ENCODE assay signal across 19 cellular contexts in the genomic region with DNA sequence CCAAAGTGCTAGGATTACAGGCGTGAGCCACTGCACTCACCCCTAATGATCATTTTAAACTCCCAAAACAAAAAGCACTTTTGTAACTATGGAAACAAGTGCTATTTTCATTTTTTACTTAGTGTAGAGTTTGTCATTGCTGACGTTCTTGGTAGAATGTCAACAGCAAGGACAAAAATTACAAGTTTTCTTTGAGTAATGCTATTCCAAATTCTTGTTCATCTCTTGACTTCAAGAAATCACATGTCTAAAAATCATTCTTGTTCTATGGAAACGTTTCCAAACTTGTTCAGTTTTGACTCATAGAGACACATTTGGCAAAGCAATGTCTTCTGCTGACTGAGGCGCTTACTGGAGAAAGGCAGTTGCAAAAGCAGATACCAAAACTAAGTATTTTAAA.
DNase-seq lines count a peak whose midpoint lies in the region; ATAC-seq and TF ChIP-seq lines count a peak whose summit lies in the region.
"Had no signal": no experiment of that assay in that cellular context is flagged by ENCODE, and none has a peak within 500 bp of the region (broad histone marks: within the 10 kb centered on the region; RNA-seq: fewer than 3 reads in every experiment).

No MANE protein-coding gene starts in this region.

- TF ChIP-seq POLR2A in transverse colon (IDR thresholded peaks at IDR 0.05): no peak

- H3K27me3 ChIP-seq in neutrophil: no peaks in the 10 kb centered on the region
- H3K27me3 ChIP-seq in transverse colon: no peaks in the 10 kb centered on the region
- H3K27me3 ChIP-seq: heart right ventricle had no signal

- H3K9me3 ChIP-seq in neutrophil (no peaks in the 10 kb centered on the region), transverse colon (no peaks in the 10 kb centered on the region)
- H3K9me3 ChIP-seq: heart right ventricle had no signal

- H3K27ac Mint-ChIP-seq in activated T-cell treated with anti-CD3 and anti-CD28 coated beads, Interleukin-2, amount 50 U/mL, for 24 hours: peak overlapping the region; percentile 72
- no peak overlapping the region for H3K27ac Mint-ChIP-seq in endothelial cell (ENCODE audit: unreplicated experiment)
- H3K27ac Mint-ChIP-seq: activated naive CD8-positive, alpha-beta T cell treated with anti-CD3 and anti-CD28 coated beads, Interleukin-2, amount 10 ng/mL, durations not matched to agents 7 days and 5 days had no signal

- H3K27me3 Mint-ChIP-seq in activated T-cell treated with anti-CD3 and anti-CD28 coated beads, Interleukin-2, amount 50 U/mL, for 24 hours: no peaks in the 10 kb centered on the region
- no peaks in the 10 kb centered on the region for H3K27me3 Mint-ChIP-seq in activated T-cell treated with anti-CD3 and anti-CD28 coated beads, Interleukin-2, amount 50 U/mL, for 4 hours (ENCODE audit: low read depth)
- H3K27me3 Mint-ChIP-seq in endothelial cell (ENCODE audit: unreplicated experiment): peaks cover 8% of the 10 kb centered on the region
- H3K27me3 Mint-ChIP-seq: activated naive CD8-positive, alpha-beta T cell treated with anti-CD3 and anti-CD28 coated beads, Interleukin-2, amount 10 ng/mL, durations not matched to agents 7 days and 5 days; CD4-positive, CD25-positive, alpha-beta regulatory T cell had no signal

- in situ Hi-C loops in transverse colon (cut with MboI; ENCODE audit: low pct_ligation_motif_present in 1 of 4, low pct_unique_long_range_greater_than_20kb in 1 of 4, low sequenced_read_pairs in 3 of 4): no loop called here

- H3K27ac ChIP-seq in neutrophil (peak overlapping the region; percentile 99), transverse colon (peak overlapping the region in 3 of 4 donors; percentile 7 to 24 (median 18))

- H3K36me3 ChIP-seq in neutrophil (peaks cover 63% of the 10 kb centered on the region), transverse colon (peaks cover 0 to 3% (median 0%) of the 10 kb centered on the region in 4 donors)

- TF ChIP-seq EP300 in transverse colon (IDR thresholded peaks at IDR 0.05; ENCODE audit: low read depth): no peak

- no peak overlapping the region for H3K4me3 Mint-ChIP-seq in activated T-cell treated with anti-CD3 and anti-CD28 coated beads, Interleukin-2, amount 50 U/mL, for 24 hours
- no peak overlapping the region for H3K4me3 Mint-ChIP-seq in activated T-cell treated with anti-CD3 and anti-CD28 coated beads, Interleukin-2, amount 50 U/mL, for 4 hours
- no peak overlapping the region for H3K4me3 Mint-ChIP-seq in endothelial cell (ENCODE audit: unreplicated experiment)
- H3K4me3 Mint-ChIP-seq: activated naive CD8-positive, alpha-beta T cell treated with anti-CD3 and anti-CD28 coated beads, Interleukin-2, amount 10 ng/mL, durations not matched to agents 7 days and 5 days; CD4-positive, CD25-positive, alpha-beta regulatory T cell had no signal

- WGBS in transverse colon (ENCODE audit: low coverage in 1 of 2), 2 donors: 71 to 74% methylated on average over 4 of the region's 4 CpGs

- H3K4me3 ChIP-seq in neutrophil (ENCODE audit: low read depth in 1 of 2, low read length in 1 of 2) (no peak overlapping the region), transverse colon (no peak overlapping the region)
- H3K4me3 ChIP-seq: heart right ventricle had no signal

- TF ChIP-seq CTCF in neutrophil (IDR thresholded peaks at IDR 0.05) (no peak), transverse colon (IDR thresholded peaks at IDR 0.05) (no peak), endothelial cell (IDR thresholded peaks at IDR 0.05; ENCODE audit: unreplicated experiment) (no peak)

- no peak for DNase-seq in activated T-cell treated with anti-CD3 and anti-CD28 coated beads, Interleukin-2, amount 50 U/mL, for 24 hours
- no peak for DNase-seq in activated T-cell treated with anti-CD3 and anti-CD28 coated beads, Interleukin-2, amount 50 U/mL, for 4 hours
- DNase-seq in transverse colon: no peak
- DNase-seq in endothelial cell (ENCODE audit: low spot score): no peak
- no peak for DNase-seq in stimulated activated naive CD8-positive, alpha-beta T cell treated with anti-CD3 and anti-CD28 coated beads, Interleukin-15, Interleukin-2, amounts not matched to agents 100 U/mL and 50 U/mL, for 24 hours
- DNase-seq: activated naive CD8-positive, alpha-beta T cell treated with anti-CD3 and anti-CD28 coated beads, Interleukin-2, amount 10 ng/mL, durations not matched to agents 7 days and 5 days; activated T-cell treated with anti-CD3 and anti-CD28 coated beads, Interleukin-2, amount 50 U/mL, for 1 hour; CD4-positive, CD25-positive, alpha-beta regulatory T cell; central memory CD4-positive, alpha-beta T cell; DMS79 treated with DMSO at 0.1 percent for 48 hours; heart right ventricle; NCI-H187 treated with DMSO at 0.1 percent for 48 hours; NCI-H510A treated with DMSO at 0.1 percent for 48 hours; SIG-M5; stimulated activated CD4-positive, alpha-beta T cell treated with anti-CD3 and anti-CD28 coated beads, Interleukin-4, amount 100 ng/mL, for 1 hour; T-helper 2 cell had no signal

- no peaks in the 10 kb centered on the region for H3K9me3 Mint-ChIP-seq in activated T-cell treated with anti-CD3 and anti-CD28 coated beads, Interleukin-2, amount 50 U/mL, for 24 hours
- no peaks in the 10 kb centered on the region for H3K9me3 Mint-ChIP-seq in activated T-cell treated with anti-CD3 and anti-CD28 coated beads, Interleukin-2, amount 50 U/mL, for 4 hours
- no peaks in the 10 kb centered on the region for H3K9me3 Mint-ChIP-seq in endothelial cell (ENCODE audit: unreplicated experiment)
- H3K9me3 Mint-ChIP-seq: activated naive CD8-positive, alpha-beta T cell treated with anti-CD3 and anti-CD28 coated beads, Interleukin-2, amount 10 ng/mL, durations not matched to agents 7 days and 5 days; CD4-positive, CD25-positive, alpha-beta regulatory T cell had no signal

- H3K36me3 Mint-ChIP-seq in activated T-cell treated with anti-CD3 and anti-CD28 coated beads, Interleukin-2, amount 50 U/mL, for 24 hours (ENCODE audit: low read depth): peaks cover 46% of the 10 kb centered on the region
- peaks cover 17% of the 10 kb centered on the region for H3K36me3 Mint-ChIP-seq in activated T-cell treated with anti-CD3 and anti-CD28 coated beads, Interleukin-2, amount 50 U/mL, for 4 hours (ENCODE audit: insufficient read depth)
- H3K36me3 Mint-ChIP-seq in endothelial cell (ENCODE audit: low read depth, unreplicated experiment): peaks cover 7% of the 10 kb centered on the region

- peaks cover 32 to 34% of the 10 kb centered on the region in 2 experiments for H3K4me1 ChIP-seq in neutrophil (ENCODE audit: control insufficient read depth in 1 of 2, insufficient read depth in 1 of 2, low read depth in 1 of 2, low read length in 1 of 2)
- H3K4me1 ChIP-seq in transverse colon: peaks cover 0 to 23% (median 6%) of the 10 kb centered on the region in 4 donors

- intact Hi-C loops in transverse colon (cut with DNase I; ENCODE audit: low total_unique reads): no loop called here

- ATAC-seq in activated T-cell treated with anti-CD3 and anti-CD28 coated beads, Interleukin-2, amount 50 U/mL, for 4 hours: no peak
- ATAC-seq in esophagus mucosa (peak; percentile 42), HG03175 (IDR thresholded peaks at IDR 0.05; ENCODE audit: unreplicated experiment) (no peak)
- no peak for ATAC-seq in stimulated activated naive CD8-positive, alpha-beta T cell treated with anti-CD3 and anti-CD28 coated beads, Interleukin-15, Interleukin-2, amounts not matched to agents 100 U/mL and 50 U/mL, for 24 hours

- peaks cover 51% of the 10 kb centered on the region for H3K4me1 Mint-ChIP-seq in activated T-cell treated with anti-CD3 and anti-CD28 coated beads, Interleukin-2, amount 50 U/mL, for 24 hours (ENCODE audit: low read depth)
- H3K4me1 Mint-ChIP-seq in activated T-cell treated with anti-CD3 and anti-CD28 coated beads, Interleukin-2, amount 50 U/mL, for 4 hours (ENCODE audit: low read depth): peaks cover 47% of the 10 kb centered on the region
- H3K4me1 Mint-ChIP-seq in endothelial cell (ENCODE audit: unreplicated experiment): peaks cover 16% of the 10 kb centered on the region
